ENCODE assay signal across 24 cellular contexts in genomic region chr13:47004022-47004421, GRCh38.
DNase-seq lines count a peak whose midpoint lies in the region; ATAC-seq and TF ChIP-seq lines count a peak whose summit lies in the region.
"Had no signal": no experiment of that assay in that cellular context is flagged by ENCODE, and none has a peak within 500 bp of the region (broad histone marks: within the 10 kb centered on the region; RNA-seq: fewer than 3 reads in every experiment).

No MANE protein-coding gene starts in this region.

- H3K79me1 ChIP-seq in H9 (ENCODE audit: insufficient read depth, low read depth, low read length, poor library complexity, severe bottlenecking), result no peaks in the 10 kb centered on the region

- no peak overlapping the region for H2BK5ac ChIP-seq in H9 (ENCODE audit: insufficient read length, low read length)

- WGBS in H9 (ENCODE audit: extremely low coverage, insufficient read length, low lambda C conversion rate), result no CpG with 5 or more reads among the region's 2 CpGs
- WGBS in SK-N-SH (ENCODE audit: low lambda C conversion rate), result 37% methylated on average over 2 of the region's 2 CpGs
- WGBS in endodermal cell (ENCODE audit: insufficient coverage in 1 of 2, insufficient read length in 1 of 2), 2 experiments, result 84% methylated on average over 2 of the region's 2 CpGs; no CpG with 5 or more reads in 1 of the 2 experiments

- H3K27ac Mint-ChIP-seq in H9, result no peak overlapping the region
- no peak overlapping the region for H3K27ac Mint-ChIP-seq in endodermal cell
- no peak overlapping the region for H3K27ac Mint-ChIP-seq in neural progenitor cell
- H3K27ac Mint-ChIP-seq: activated naive CD8-positive, alpha-beta T cell treated with anti-CD3 and anti-CD28 coated beads, Interleukin-2, amount 10 ng/mL, durations not matched to agents 7 days and 5 days; B cell; naive B cell had no signal

- no peak overlapping the region for H4K5ac ChIP-seq in H9 (ENCODE audit: insufficient read length, low read depth, low read length)

- H3K4me3 ChIP-seq in SK-N-SH (ENCODE audit: low read depth in 2 of 2, low read length in 1 of 2) (no peak overlapping the region), endodermal cell (ENCODE audit: low read length) (no peak overlapping the region), neural progenitor cell (no peak overlapping the region)
- H3K4me3 ChIP-seq: GM23248, heart left ventricle, lung, transverse colon had no signal

- no peak for DNase-seq in H9
- no peak for DNase-seq in SK-N-SH
- no peak for DNase-seq in endodermal cell
- peak; percentile 11 for DNase-seq in neural progenitor cell (ENCODE audit: low spot score)
- DNase-seq in stimulated activated CD4-positive, alpha-beta T cell treated with anti-CD3 and anti-CD28 coated beads, Interleukin-15, amount 100 ng/mL, for 24 hours, result no peak
- DNase-seq in ecto neural progenitor cell (ENCODE audit: low spot score), result no peak
- DNase-seq: activated CD4-positive, alpha-beta T cell treated with anti-CD3 and anti-CD28 coated beads for 1 hour; activated CD8-positive, alpha-beta memory T cell treated with anti-CD3 and anti-CD28 coated beads for 24 hours; activated naive CD8-positive, alpha-beta T cell treated with anti-CD3 and anti-CD28 coated beads, Interleukin-2, amount 10 ng/mL, durations not matched to agents 7 days and 5 days; GM23248; heart left ventricle; MM.1S; naive B cell; NCI-H187 treated with DMSO at 0.1 percent for 48 hours; NCI-H446; stimulated activated CD4-positive, alpha-beta T cell treated with anti-CD3 and anti-CD28 coated beads, Interleukin-1b, Interleukin-23, amount 100 ng/mL, for 48 hours; stimulated activated naive CD8-positive, alpha-beta T cell treated with anti-CD3 and anti-CD28 coated beads, Interleukin-15, Interleukin-2, amounts not matched to agents 100 U/mL and 50 U/mL, for 24 hours; T1000; transverse colon had no signal

- TF ChIP-seq CTCF in H9 (conservative IDR thresholded peaks at IDR 0.05) (0 out of 3 replicates have a peak, but pooled peaks have one; percentile 25), SK-N-SH (IDR thresholded peaks at IDR 0.05) (peak; percentile 16; the same call in 1 of the 2 replicates), endodermal cell (conservative IDR thresholded peaks at IDR 0.05) (peak; percentile 56), neural progenitor cell (IDR thresholded peaks at IDR 0.05) (peak; percentile 39)

- no peak overlapping the region for H3T11ph ChIP-seq in H9 (ENCODE audit: low read length)

- H3K23ac ChIP-seq in H9 (ENCODE audit: insufficient read length, low read depth, low read length), result no peak overlapping the region

- H3K4ac ChIP-seq in H9 (ENCODE audit: low read depth, low read length), result no peak overlapping the region

- H4K20me1 ChIP-seq in H9 (ENCODE audit: control insufficient read depth, insufficient read depth, insufficient read length), result no peaks in the 10 kb centered on the region
- no peaks in the 10 kb centered on the region for H4K20me1 ChIP-seq in SK-N-SH (ENCODE audit: insufficient read depth)
- H4K20me1 ChIP-seq in neural progenitor cell (ENCODE audit: low read depth), result no peaks in the 10 kb centered on the region

- H4K91ac ChIP-seq in H9 (ENCODE audit: insufficient read length, low read depth, low read length), result no peak overlapping the region

- CTCF ChIA-PET in SK-N-SH (lab: Yijun Ruan, JAX), result interaction anchor here (0.7 to 2.0 kb wide), 5 partner anchors 8 to 770 kb away, joined by 3 to 7 read pairs (median 4); no protein-coding TSS in a partner anchor

- no peak overlapping the region for H3K14ac ChIP-seq in H9 (ENCODE audit: insufficient read depth, low read length)

- no peak overlapping the region for H3K18ac ChIP-seq in H9 (ENCODE audit: insufficient read length, low read depth, low read length)

- H3K9me3 ChIP-seq in H9 (ENCODE audit: control insufficient read depth, low read depth, low read length), result no peaks in the 10 kb centered on the region
- H3K9me3 ChIP-seq in SK-N-SH, result no peaks in the 10 kb centered on the region
- H3K9me3 ChIP-seq in endodermal cell (ENCODE audit: control insufficient read depth, low read length), result no peaks in the 10 kb centered on the region
- no peaks in the 10 kb centered on the region for H3K9me3 ChIP-seq in neural progenitor cell (ENCODE audit: low read depth)
- H3K9me3 ChIP-seq: heart left ventricle, transverse colon had no signal

- H3K4me1 Mint-ChIP-seq in H9, result no peaks in the 10 kb centered on the region; a peak in 1 of 4 replicates
- peaks cover 19% of the 10 kb centered on the region for H3K4me1 Mint-ChIP-seq in endodermal cell
- no peaks in the 10 kb centered on the region for H3K4me1 Mint-ChIP-seq in neural progenitor cell
- H3K4me1 Mint-ChIP-seq: activated naive CD8-positive, alpha-beta T cell treated with anti-CD3 and anti-CD28 coated beads, Interleukin-2, amount 10 ng/mL, durations not matched to agents 7 days and 5 days; B cell; naive B cell had no signal

- ATAC-seq in HG03520 (IDR thresholded peaks at IDR 0.05; ENCODE audit: unreplicated experiment), result no peak
- ATAC-seq: heart left ventricle; sciatic nerve; stimulated activated naive CD8-positive, alpha-beta T cell treated with anti-CD3 and anti-CD28 coated beads, Interleukin-15, Interleukin-2, amounts not matched to agents 100 U/mL and 50 U/mL, for 24 hours had no signal

- H2AK5ac ChIP-seq in H9 (ENCODE audit: insufficient read length, low read length), result no peak overlapping the region

- H2BK15ac ChIP-seq in H9 (ENCODE audit: low read depth, low read length), result no peak overlapping the region

- H3K36me3 ChIP-seq in SK-N-SH (replicated peaks in 1 of 2; ENCODE audit: control insufficient read depth in 1 of 2, insufficient read depth in 2 of 2, low read length in 1 of 2) (no peaks in the 10 kb centered on the region), endodermal cell (ENCODE audit: control insufficient read depth, insufficient read depth, low read length) (no peaks in the 10 kb centered on the region), neural progenitor cell (no peaks in the 10 kb centered on the region)
- H3K36me3 ChIP-seq: heart left ventricle, transverse colon had no signal

- no peaks in the 10 kb centered on the region for H3K27me3 Mint-ChIP-seq in H9 (ENCODE audit: low read depth)
- no peaks in the 10 kb centered on the region for H3K27me3 Mint-ChIP-seq in endodermal cell (ENCODE audit: insufficient read depth)
- H3K27me3 Mint-ChIP-seq in neural progenitor cell (ENCODE audit: insufficient read depth, low read depth), result no peaks in the 10 kb centered on the region

- 0 out of 4 replicates have a peak, but pooled peaks of 1 of the 2 experiments have one; percentile 30 for TF ChIP-seq EP300 in SK-N-SH (IDR thresholded peaks at IDR 0.05; ENCODE audit: borderline replicate concordance in 1 of 2, low read depth in 1 of 2, low read length in 1 of 2)

- H2AFZ ChIP-seq in H9 (ENCODE audit: low read length) (no peak overlapping the region), SK-N-SH (ENCODE audit: low read depth) (no peak overlapping the region), neural progenitor cell (replicated peaks) (no peak overlapping the region)
- H2AFZ ChIP-seq: GM23248, parathyroid adenoma had no signal

- POLR2A ChIA-PET in SK-N-SH (lab: Yijun Ruan, JAX), result no interaction called here

- H3K9me3 Mint-ChIP-seq in H9 (no peaks in the 10 kb centered on the region), endodermal cell (no peaks in the 10 kb centered on the region), neural progenitor cell (no peaks in the 10 kb centered on the region)
- H3K9me3 Mint-ChIP-seq: activated naive CD8-positive, alpha-beta T cell treated with anti-CD3 and anti-CD28 coated beads, Interleukin-2, amount 10 ng/mL, durations not matched to agents 7 days and 5 days; naive B cell had no signal

- H3K56ac ChIP-seq in H9 (ENCODE audit: insufficient read length, low read depth, low read length), result no peak overlapping the region

- peak; percentile 56 for TF ChIP-seq RAD21 in SK-N-SH (IDR thresholded peaks at IDR 0.05; ENCODE audit: low read length)

- no peak overlapping the region for H3K9ac ChIP-seq in H9 (ENCODE audit: extremely low read depth, insufficient read length, low read length)
- H3K9ac ChIP-seq in SK-N-SH, result no peak overlapping the region
- no peak overlapping the region for H3K9ac ChIP-seq in endodermal cell (ENCODE audit: extremely low read depth, low read length, poor library complexity, severe bottlenecking)
- H3K9ac ChIP-seq in neural progenitor cell, result no peak overlapping the region
- H3K9ac ChIP-seq: GM23248, parathyroid adenoma had no signal

- H3K36me3 Mint-ChIP-seq in H9 (ENCODE audit: insufficient read depth in 1 of 3, low read depth in 3 of 3), result no peaks in the 10 kb centered on the region
- H3K36me3 Mint-ChIP-seq in endodermal cell (ENCODE audit: low read depth), result no peaks in the 10 kb centered on the region
- no peaks in the 10 kb centered on the region for H3K36me3 Mint-ChIP-seq in neural progenitor cell
- H3K36me3 Mint-ChIP-seq: activated naive CD8-positive, alpha-beta T cell treated with anti-CD3 and anti-CD28 coated beads, Interleukin-2, amount 10 ng/mL, durations not matched to agents 7 days and 5 days; naive B cell had no signal

- H2BK120ac ChIP-seq in H9 (ENCODE audit: low read depth, low read length, poor library complexity, severe bottlenecking), result no peak overlapping the region

- no peak overlapping the region for H2BK20ac ChIP-seq in H9 (ENCODE audit: low read depth, low read length, poor library complexity, severe bottlenecking)

- H3K4me1 ChIP-seq in H9 (ENCODE audit: insufficient read depth, low read length) (no peaks in the 10 kb centered on the region), SK-N-SH (ENCODE audit: control insufficient read depth in 1 of 2, insufficient read depth in 2 of 2, low read depth in 1 of 2, low read length in 1 of 2) (no peaks in the 10 kb centered on the region; a peak in 1 of 4 replicates), endodermal cell (ENCODE audit: control insufficient read depth, insufficient read depth, low read length) (peaks cover 6% of the 10 kb centered on the region), neural progenitor cell (no peaks in the 10 kb centered on the region)
- H3K4me1 ChIP-seq: heart left ventricle, parathyroid adenoma, transverse colon had no signal

- H3K9me2 ChIP-seq in SK-N-SH, result no peaks in the 10 kb centered on the region

- H3K23me2 ChIP-seq in H9 (ENCODE audit: insufficient read length, low read depth, low read length, poor library complexity, severe bottlenecking), result no peaks in the 10 kb centered on the region

- H3K4me3 Mint-ChIP-seq in H9 (no peak overlapping the region), endodermal cell (no peak overlapping the region), neural progenitor cell (no peak overlapping the region)
- H3K4me3 Mint-ChIP-seq: activated naive CD8-positive, alpha-beta T cell treated with anti-CD3 and anti-CD28 coated beads, Interleukin-2, amount 10 ng/mL, durations not matched to agents 7 days and 5 days; B cell; naive B cell had no signal

- H3K4me2 ChIP-seq in H9 (ENCODE audit: insufficient read depth, insufficient read length, low read length), result no peak overlapping the region
- H3K4me2 ChIP-seq in SK-N-SH, result no peak overlapping the region
- H3K4me2 ChIP-seq in neural progenitor cell, result no peak overlapping the region

- no peak overlapping the region for H2BK12ac ChIP-seq in H9 (ENCODE audit: insufficient read length, low read depth, low read length)

- H3K79me2 ChIP-seq in H9 (ENCODE audit: insufficient read depth, low read length), result no peaks in the 10 kb centered on the region
- no peaks in the 10 kb centered on the region for H3K79me2 ChIP-seq in SK-N-SH (ENCODE audit: insufficient read depth)
- H3K79me2 ChIP-seq in neural progenitor cell (ENCODE audit: low read depth), result no peaks in the 10 kb centered on the region
- H3K79me2 ChIP-seq: parathyroid adenoma had no signal

- H3K27ac ChIP-seq in H9 (ENCODE audit: insufficient read length, low read depth, low read length) (no peak overlapping the region), SK-N-SH (ENCODE audit: low read depth in 2 of 2, low read length in 1 of 2) (no peak overlapping the region), endodermal cell (ENCODE audit: low read depth, low read length) (no peak overlapping the region), neural progenitor cell (no peak overlapping the region)
- H3K27ac ChIP-seq: GM23248, heart left ventricle, parathyroid adenoma, transverse colon had no signal

- H3K27me3 ChIP-seq in H9 (ENCODE audit: insufficient read depth, low read length), result no peaks in the 10 kb centered on the region
- H3K27me3 ChIP-seq in SK-N-SH (ENCODE audit: insufficient read depth), result no peaks in the 10 kb centered on the region
- no peaks in the 10 kb centered on the region for H3K27me3 ChIP-seq in endodermal cell (ENCODE audit: control insufficient read depth, insufficient read depth, low read length, poor library complexity, severe bottlenecking)
- H3K27me3 ChIP-seq in neural progenitor cell, result no peaks in the 10 kb centered on the region
- H3K27me3 ChIP-seq: transverse colon had no signal

- H3F3A ChIP-seq in SK-N-SH (replicated peaks; ENCODE audit: insufficient read depth), result no peaks in the 10 kb centered on the region
- no peaks in the 10 kb centered on the region for H3F3A ChIP-seq in neural progenitor cell (ENCODE audit: low read depth)

- no peak overlapping the region for H4K8ac ChIP-seq in H9 (replicated peaks; ENCODE audit: insufficient read length, low read depth, low read length)
